Comparison of ENCODE assay signal across 8 cellular contexts in genomic region chr1:207751463-207751789, GRCh38. TPM values are rescaled to one million over a fixed set of nuclear protein-coding genes. Genes with fewer than 3 reads are reported as not detected.
DNase-seq lines count a peak whose midpoint lies in the region; ATAC-seq, FAIRE-seq and TF ChIP-seq lines count a peak whose summit lies in the region.
"Not testable (repeated sequence)": the region's sequence is repeated elsewhere in the genome, so short reads cannot be mapped to it uniquely, and the experiment has no call there.

No MANE protein-coding gene starts in this region.

- H3K79me2 ChIP-seq in keratinocyte (ENCODE audit: control insufficient read depth, insufficient read depth, low read length) (peaks cover 45% of the 10 kb centered on the region), osteoblast (ENCODE audit: insufficient read depth, low read length) (peaks cover 43% of the 10 kb centered on the region)

- TF ChIP-seq CTCF in HFF-Myc (IDR thresholded peaks at IDR 0.05; ENCODE audit: low read depth, low read length, missing control alignments); keratinocyte (optimal IDR thresholded peaks at IDR 0.05 in 1 of 3, IDR thresholded peaks at IDR 0.05 in 1 of 3, conservative IDR thresholded peaks at IDR 0.05 in 1 of 3; ENCODE audit: extremely low read depth in 1 of 3, insufficient read depth in 2 of 3, low read length in 3 of 3); osteoblast (IDR thresholded peaks at IDR 0.05; ENCODE audit: extremely low read depth, low read depth, low read length); type B pancreatic cell (conservative IDR thresholded peaks at IDR 0.05): not testable (repeated sequence)

- H3K4me2 ChIP-seq in keratinocyte (ENCODE audit: control insufficient read depth, extremely low read depth, insufficient read depth, low read depth, low read length) (peak overlapping the region; percentile 95), osteoblast (ENCODE audit: insufficient read depth, low read length) (peak overlapping the region; percentile 96)

- not testable (repeated sequence) for H3K9me1 ChIP-seq in keratinocyte (ENCODE audit: control insufficient read depth, extremely low read depth, insufficient read depth, low read length)

- peaks cover 36% of the 10 kb centered on the region for H3K4me1 Mint-ChIP-seq in activated T-helper 17 cell treated with anti-CD3 and anti-CD28 coated beads, Interleukin-2, amount 50 U/mL, for 72 hours
- H3K4me1 Mint-ChIP-seq in type B pancreatic cell (ENCODE audit: unreplicated experiment) = peaks cover 40% of the 10 kb centered on the region

- dilution Hi-C loops in keratinocyte (cut with MboI; ENCODE audit: extremely low pct_ligation_motif_present, low sequenced_read_pairs) = not testable (repeated sequence)

- FAIRE-seq in keratinocyte (lab: Jason Lieb, UNC) = not testable (repeated sequence)

- not testable (repeated sequence) for H3K9me3 ChIP-seq in ES-I3 (ENCODE audit: control insufficient read depth, insufficient read depth, low read length); ectodermal cell (ENCODE audit: control insufficient read depth, low read length); keratinocyte (ENCODE audit: control insufficient read depth, low read depth, low read length); osteoblast (ENCODE audit: low read depth, low read length)

- not testable (repeated sequence) for H3K27me3 Mint-ChIP-seq in activated T-helper 17 cell treated with anti-CD3 and anti-CD28 coated beads, Interleukin-2, amount 50 U/mL, for 72 hours; type B pancreatic cell

- not testable (repeated sequence) for H3K36me3 Mint-ChIP-seq in activated T-helper 17 cell treated with anti-CD3 and anti-CD28 coated beads, Interleukin-2, amount 50 U/mL, for 72 hours (ENCODE audit: low read depth); type B pancreatic cell

- 46 to 51% methylated on average over 7 of the region's 7 CpGs for WGBS in ectodermal cell, 2 experiments

- DNase-seq in HFF-Myc (ENCODE audit: extremely low read depth, low read depth); keratinocyte (ENCODE audit: low read depth, low spot score); osteoblast (ENCODE audit: insufficient read length, low spot score, missing footprints); type B pancreatic cell (ENCODE audit: extremely low spot score, unreplicated experiment): not testable (repeated sequence)
- peak; percentile 18 for DNase-seq in NCI-H69 (lab: John Stamatoyannopoulos, UW)

- H3K9ac ChIP-seq in ES-I3 (ENCODE audit: low read depth, low read length) (peak overlapping the region; percentile 88), keratinocyte (ENCODE audit: control insufficient read depth, extremely low read depth, insufficient read depth, low read length) (peak overlapping the region; percentile 93)

- not testable (repeated sequence) for H4K20me1 ChIP-seq in keratinocyte (ENCODE audit: control insufficient read depth, extremely low read depth, insufficient read depth, low read length)
- peaks cover 30% of the 10 kb centered on the region for H4K20me1 ChIP-seq in osteoblast (ENCODE audit: insufficient read depth, low read length)

- peak overlapping the region; percentile 100 for H3K4me3 Mint-ChIP-seq in activated T-helper 17 cell treated with anti-CD3 and anti-CD28 coated beads, Interleukin-2, amount 50 U/mL, for 72 hours
- H3K4me3 Mint-ChIP-seq in type B pancreatic cell = peak overlapping the region; percentile 98

- not testable (repeated sequence) for H3K27ac ChIP-seq in ectodermal cell (ENCODE audit: insufficient read depth, low read depth, low read length, poor library complexity, severe bottlenecking)
- peak overlapping the region; percentile 87 for H3K27ac ChIP-seq in keratinocyte (ENCODE audit: control insufficient read depth, insufficient read depth, low read length)
- H3K27ac ChIP-seq in osteoblast (ENCODE audit: low read depth, low read length) = peak overlapping the region; percentile 68

- H3K4me3 ChIP-seq in HFF-Myc (replicated peaks; ENCODE audit: low read depth, low read length) (peak overlapping the region; percentile 92), ectodermal cell (ENCODE audit: insufficient read depth, low read depth, low read length) (peak overlapping the region; percentile 80), keratinocyte (ENCODE audit: control insufficient read depth in 2 of 3, extremely low read depth in 1 of 3, insufficient read depth in 2 of 3, low read depth in 1 of 3, low read length in 3 of 3) (peak overlapping the region; percentile 61 to 94 (median 90)), osteoblast (ENCODE audit: insufficient read depth, low read length) (peak overlapping the region; percentile 94)

- H3K27me3 ChIP-seq in ectodermal cell (ENCODE audit: control insufficient read depth, insufficient read depth, low read length, poor library complexity, severe bottlenecking); keratinocyte (ENCODE audit: control insufficient read depth, extremely low read depth, insufficient read depth, low read length); osteoblast (ENCODE audit: insufficient read depth, low read length): not testable (repeated sequence)

- not testable (repeated sequence) for H3K9me3 Mint-ChIP-seq in activated T-helper 17 cell treated with anti-CD3 and anti-CD28 coated beads, Interleukin-2, amount 50 U/mL, for 72 hours; type B pancreatic cell

- H3K27ac Mint-ChIP-seq in activated T-helper 17 cell treated with anti-CD3 and anti-CD28 coated beads, Interleukin-2, amount 50 U/mL, for 72 hours = peak overlapping the region; percentile 99
- peak overlapping the region; percentile 98 for H3K27ac Mint-ChIP-seq in type B pancreatic cell

- ATAC-seq in activated T-helper 17 cell treated with anti-CD3 and anti-CD28 coated beads, Interleukin-2, amount 50 U/mL, for 72 hours (replicated peaks) = not testable (repeated sequence)

- peak overlapping the region; percentile 86 for H2AFZ ChIP-seq in keratinocyte (ENCODE audit: control insufficient read depth, low read length)
- H2AFZ ChIP-seq in osteoblast (ENCODE audit: low read length) = peak overlapping the region; percentile 85

- not testable (repeated sequence) for H3K36me3 ChIP-seq in ES-I3 (ENCODE audit: insufficient read depth, low read length); ectodermal cell (ENCODE audit: control insufficient read depth, insufficient read depth, low read length); keratinocyte (ENCODE audit: control insufficient read depth in 2 of 2, extremely low read depth in 1 of 2, insufficient read depth in 2 of 2, low read length in 2 of 2); osteoblast (ENCODE audit: insufficient read depth, low read length)

- H3K4me1 ChIP-seq in ES-I3 (ENCODE audit: insufficient read depth, low read length) (peaks cover 29% of the 10 kb centered on the region), ectodermal cell (ENCODE audit: control insufficient read depth, insufficient read depth, low read length) (peaks cover 10% of the 10 kb centered on the region), keratinocyte (ENCODE audit: control insufficient read depth, extremely low read depth, insufficient read depth, low read length) (peaks cover 41% of the 10 kb centered on the region), osteoblast (ENCODE audit: insufficient read depth, low read length) (peaks cover 12% of the 10 kb centered on the region)

RNA-seq across cellular contexts. Expression of gene CD46, which starts 0.4 kb away (rescaled TPM):
- 100 to 1,000 TPM in 1 of 2 donors, 10 to 100 TPM in 1; 94.5 to 111 TPM for total RNA-seq in activated T-helper 17 cell treated with anti-CD3 and anti-CD28 coated beads, Interleukin-2, amount 50 U/mL, for 72 hours
- 84.9 TPM for polyA plus RNA-seq in ectodermal cell (2013, experiment 1 of 4)
- 82.2 TPM for polyA plus RNA-seq in ectodermal cell (2013, experiment 2 of 4)
- 73.6 TPM for polyA plus RNA-seq in ectodermal cell (2013, experiment 3 of 4)
- polyA plus RNA-seq in ectodermal cell (2013, experiment 4 of 4) = 75.4 TPM
- 121 to 298 TPM (median 215 TPM) in 3 replicates for polyA plus RNA-seq in keratinocyte
- 29.9 TPM for polyA plus RNA-seq in keratinocyte (2011; ENCODE audit: low read depth)
- polyA plus RNA-seq in keratinocyte (2011; cell fraction: cytosol; rRNA removed) = 29.2 and 66.0 TPM in 2 replicates
- 343 and 455 TPM in 2 replicates for polyA plus RNA-seq in keratinocyte (2011; cell fraction: nucleus; rRNA removed)
- 76.8 and 89.3 TPM in 2 replicates for polyA plus RNA-seq in keratinocyte (2012; ENCODE audit: low replicate concordance)
- polyA minus RNA-seq in keratinocyte = 25.5 to 97.5 TPM (median 66.4 TPM) in 3 replicates
- 54.7 TPM for polyA minus RNA-seq in keratinocyte (2011; cell fraction: cytosol; rRNA and poly(A)+ RNA removed)
- polyA minus RNA-seq in keratinocyte (2011; cell fraction: nucleus; rRNA and poly(A)+ RNA removed) = 159 and 277 TPM in 2 replicates
- total RNA-seq in osteoblast = 92.6 and 98.7 TPM in 2 replicates
- total RNA-seq in type B pancreatic cell (ENCODE audit: low replicate concordance) = 155 and 220 TPM in 2 replicates
